In the genomic region with DNA sequence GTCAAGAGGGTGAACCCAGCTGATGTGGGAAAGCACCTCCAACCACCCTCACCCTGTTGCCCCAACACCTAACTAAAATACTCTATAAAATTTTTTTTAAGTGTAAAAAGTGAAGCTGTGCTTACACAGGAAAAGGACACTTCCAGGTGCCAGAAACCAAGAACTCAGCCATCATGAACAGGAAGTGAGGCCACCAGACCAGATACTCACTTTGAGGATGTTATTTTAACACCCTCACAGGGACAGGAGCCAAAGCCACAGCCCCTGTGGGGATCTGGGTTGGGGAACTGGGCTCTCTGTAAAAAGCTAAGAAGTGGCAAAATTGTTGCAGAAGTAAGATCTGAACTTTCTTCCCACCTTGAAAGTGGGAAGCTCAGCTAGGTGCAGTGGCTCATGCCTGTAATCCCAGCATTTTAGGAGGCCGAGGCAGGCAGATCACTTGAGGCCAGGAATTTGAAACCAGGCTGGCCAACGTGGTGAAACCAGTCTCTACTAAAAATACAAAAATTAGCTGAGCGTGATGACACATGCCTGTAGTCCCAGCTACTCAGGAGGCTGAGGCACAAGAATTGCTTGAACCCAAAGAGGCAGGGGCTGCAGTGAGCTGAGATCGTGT, we compare ENCODE assay signal across 9 cellular contexts. TPM values are rescaled to one million over a fixed set of nuclear protein-coding genes. Genes with fewer than 3 reads are reported as not detected.
A peak's percentile ranks its signal among the peaks of the same experiment; 100 is the strongest.
DNase-seq lines count a peak whose midpoint lies in the region; TF ChIP-seq lines count a peak whose summit lies in the region.
"Had no signal": no experiment of that assay in that cellular context is flagged by ENCODE, and none has a peak within 500 bp of the region (broad histone marks: within the 10 kb centered on the region; RNA-seq: fewer than 3 reads in every experiment).

No MANE protein-coding gene starts in this region.

- TF ChIP-seq CTCF in uterus (IDR thresholded peaks at IDR 0.05), result no peak

- no peak overlapping the region for H3K27ac ChIP-seq in uterus
- H3K27ac ChIP-seq: C4-2B had no signal

- no peaks in the 10 kb centered on the region for H3K9me3 Mint-ChIP-seq in activated naive CD8-positive, alpha-beta T cell treated with anti-CD3 and anti-CD28 coated beads for 36 hours

- H3K27me3 Mint-ChIP-seq in activated naive CD8-positive, alpha-beta T cell treated with anti-CD3 and anti-CD28 coated beads for 36 hours, result no peaks in the 10 kb centered on the region

- H3K4me3 Mint-ChIP-seq in activated naive CD8-positive, alpha-beta T cell treated with anti-CD3 and anti-CD28 coated beads for 36 hours, result peak overlapping the region; percentile 51

- intact Hi-C loops in uterus (cut with DNase I; ENCODE audit: low total_unique reads), result no loop called here

- H3K36me3 Mint-ChIP-seq in activated naive CD8-positive, alpha-beta T cell treated with anti-CD3 and anti-CD28 coated beads for 36 hours, result no peaks in the 10 kb centered on the region

- peak overlapping the region; percentile 94 for H3K27ac Mint-ChIP-seq in activated naive CD8-positive, alpha-beta T cell treated with anti-CD3 and anti-CD28 coated beads for 36 hours

- H3K4me1 Mint-ChIP-seq in activated naive CD8-positive, alpha-beta T cell treated with anti-CD3 and anti-CD28 coated beads for 36 hours, result peaks cover 43% of the 10 kb centered on the region

- H3K4me1 ChIP-seq in uterus, result no peaks in the 10 kb centered on the region

- no peaks in the 10 kb centered on the region for H3K27me3 ChIP-seq in uterus

- DNase-seq in activated naive CD4-positive, alpha-beta T cell treated with Interleukin-2 at 50 U/mL for 16 hours, result peak; percentile 20
- no peak for DNase-seq in activated naive CD4-positive, alpha-beta T cell treated with anti-CD3 and anti-CD28 coated beads, Interleukin-2, amount 50 U/mL, for 16 hours
- DNase-seq in NAMALWA (ENCODE audit: low spot score) (peak; percentile 89), NCI-H2171 (lab: John Stamatoyannopoulos, UW) (no peak), NCI-H526 (lab: John Stamatoyannopoulos, UW) (no peak), uterus (no peak)
- peak; percentile 40 for DNase-seq in activated naive CD8-positive, alpha-beta T cell treated with anti-CD3 and anti-CD28 coated beads for 36 hours
- DNase-seq in stimulated activated CD8-positive, alpha-beta memory T cell treated with anti-CD3 and anti-CD28 coated beads, Interleukin-12 subunit alpha, Interleukin-12 subunit beta, amount 100 ng/mL, for 4 hours (ENCODE audit: low read depth), result peak; percentile 37

- no peaks in the 10 kb centered on the region for H3K9me3 ChIP-seq in uterus

- TF ChIP-seq POLR2A in uterus (IDR thresholded peaks at IDR 0.05), result no peak

- H3K36me3 ChIP-seq in uterus, result no peaks in the 10 kb centered on the region

- no peak overlapping the region for H3K4me3 ChIP-seq in uterus

RNA-seq across cellular contexts. Expression of gene RSPH14, which starts 3.8 kb away (rescaled TPM):
- under 1 TPM in 1 of 2 experiments, not detected in 1; 0.48 TPM for total RNA-seq in activated naive CD8-positive, alpha-beta T cell treated with anti-CD3 and anti-CD28 coated beads for 36 hours
- total RNA-seq in uterus, result 1 to 10 TPM in 2 of 4 donors, not detected in 2; 1.9 to 3.1 TPM

RNA-seq across cellular contexts. Expression of gene RAB36, which starts 7.3 kb away (rescaled TPM):
- total RNA-seq in activated naive CD8-positive, alpha-beta T cell treated with anti-CD3 and anti-CD28 coated beads for 36 hours, result 1 to 10 TPM in 1 of 2 experiments, under 1 TPM in 1; 0.90 to 1.0 TPM
- total RNA-seq in uterus, result 10 to 100 TPM in 3 of 4 donors, 1 to 10 TPM in 1; 8.8 to 28.7 (median 14.7) TPM

RNA-seq across cellular contexts. Expression of gene BCR, which starts 42.3 kb away (rescaled TPM):
- 10 to 100 TPM; 28.3 to 32.0 TPM for total RNA-seq in activated naive CD8-positive, alpha-beta T cell treated with anti-CD3 and anti-CD28 coated beads for 36 hours
- 10 to 100 TPM; 10.6 to 93.3 (median 28.3) TPM for total RNA-seq in uterus

Comparison
In these comparisons a context has a peak if more than half of its experiments do, and no peak if none do; other contexts are left out.
1. DNase-seq: peak in activated naive CD4-positive, alpha-beta T cell treated with Interleukin-2 at 50 U/mL for 16 hours (single experiment), NAMALWA (single experiment), activated naive CD8-positive, alpha-beta T cell treated with anti-CD3 and anti-CD28 coated beads for 36 hours (single experiment) and stimulated activated CD8-positive, alpha-beta memory T cell treated with anti-CD3 and anti-CD28 coated beads, Interleukin-12 subunit alpha, Interleukin-12 subunit beta, amount 100 ng/mL, for 4 hours (single experiment); none in activated naive CD4-positive, alpha-beta T cell treated with anti-CD3 and anti-CD28 coated beads, Interleukin-2, amount 50 U/mL, for 16 hours (single experiment), NCI-H2171 (single experiment), NCI-H526 (0 of 2) and uterus (0 of 2).
2. RNA of gene RAB36, which starts 7.3 kb away (total RNA-seq): 8.8 to 28.7 TPM in uterus; 0.90 to 1.0 TPM in activated naive CD8-positive, alpha-beta T cell treated with anti-CD3 and anti-CD28 coated beads for 36 hours; every median in the first group is over 4 times any median in the second.